1 cellular context compared by ENCODE assay signal in genomic region chr16:81212830-81213465, GRCh38.
TF ChIP-seq lines count a peak whose summit lies in the region.

No MANE protein-coding gene starts in this region.

TF ChIP-seq in HepG2, 621 proteins besides CTCF, POLR2A, EP300 and RAD21 (continued from another document):
- TF ChIP-seq ZNF646 (CRISPR knock-in tag; IDR thresholded peaks at IDR 0.05), result no peak
- no peak for TF ChIP-seq CCDC6 (CRISPR knock-in tag; IDR thresholded peaks at IDR 0.05)
- TF ChIP-seq ZNF564 (CRISPR knock-in tag; IDR thresholded peaks at IDR 0.05), result no peak
- TF ChIP-seq HNRNPK (IDR thresholded peaks at IDR 0.05; ENCODE audit: low read depth, low read length, poor library complexity, severe bottlenecking), result no peak
- TF ChIP-seq SPEN (CRISPR knock-in tag; IDR thresholded peaks at IDR 0.05; ENCODE audit: low read depth), result no peak
- TF ChIP-seq ZNF225 (CRISPR knock-in tag; IDR thresholded peaks at IDR 0.05), result no peak
